23 cellular contexts compared by ENCODE assay signal in the genomic region with DNA sequence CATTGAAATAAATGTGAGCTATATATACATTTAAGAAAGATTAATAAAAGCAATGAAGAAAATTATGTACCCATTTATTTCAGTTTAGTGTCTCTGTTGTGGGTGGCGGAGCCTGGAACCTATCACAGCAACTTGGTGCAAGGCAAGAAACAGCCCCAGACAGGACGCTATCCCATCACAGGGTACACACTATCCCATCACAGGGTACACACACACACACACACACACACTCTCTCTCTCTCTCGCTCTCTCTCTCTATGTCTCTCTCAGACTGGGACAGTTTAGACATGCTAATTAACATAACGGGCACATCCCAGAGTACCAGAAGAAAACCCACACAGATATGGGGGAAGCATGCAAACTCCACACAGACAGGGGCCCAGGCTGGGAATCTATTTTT.
"Had no signal": no experiment of that assay in that cellular context is flagged by ENCODE, and none has a peak within 500 bp of the region (broad histone marks: within the 10 kb centered on the region; RNA-seq: fewer than 3 reads in every experiment).

No MANE protein-coding gene starts in this region.

- H3K4me3 Mint-ChIP-seq: activated naive CD8-positive, alpha-beta T cell treated with anti-CD3 and anti-CD28 coated beads, Interleukin-2, amount 10 ng/mL, durations not matched to agents 7 days and 5 days; immature natural killer cell; naive thymus-derived CD4-positive, alpha-beta T cell; stimulated activated naive CD8-positive, alpha-beta T cell treated with anti-CD3 and anti-CD28 coated beads, Interleukin-15, amount 100 ng/mL, for 72 hours; T-helper 2 cell treated with Interferon-gamma antibody and Interleukin-4, amounts not matched to agents 5 μg/mL and 100 μg/mL, for 36 hours had no signal

- H3K27me3 Mint-ChIP-seq: stimulated activated naive CD8-positive, alpha-beta T cell treated with anti-CD3 and anti-CD28 coated beads, Interleukin-15, amount 100 ng/mL, for 72 hours had no signal

- H2AFZ ChIP-seq: hepatocyte had no signal

- H3K9me3 Mint-ChIP-seq: immature natural killer cell; stimulated activated naive CD8-positive, alpha-beta T cell treated with anti-CD3 and anti-CD28 coated beads, Interleukin-15, amount 100 ng/mL, for 72 hours had no signal

- H3K27me3 ChIP-seq: esophagus muscularis mucosa, hepatocyte, left lung, tibial nerve, vagina had no signal

- H3K9me3 ChIP-seq: esophagus muscularis mucosa, left lung, prostate gland, tibial nerve, vagina had no signal

- H3K4me3 ChIP-seq: coronary artery, esophagus muscularis mucosa, hepatocyte, left lung, lung, prostate gland, tibial nerve, vagina had no signal

- ATAC-seq: left lung; naive thymus-derived CD4-positive, alpha-beta T cell; right cardiac atrium; stimulated activated naive CD8-positive, alpha-beta T cell treated with anti-CD3 and anti-CD28 coated beads, Interleukin-15, amount 100 ng/mL, for 72 hours had no signal

- H3K27ac Mint-ChIP-seq: activated naive CD8-positive, alpha-beta T cell treated with anti-CD3 and anti-CD28 coated beads, Interleukin-2, amount 10 ng/mL, durations not matched to agents 7 days and 5 days; immature natural killer cell; stimulated activated naive CD8-positive, alpha-beta T cell treated with anti-CD3 and anti-CD28 coated beads, Interleukin-15, amount 100 ng/mL, for 72 hours; T-helper 2 cell treated with Interferon-gamma antibody and Interleukin-4, amounts not matched to agents 5 μg/mL and 100 μg/mL, for 36 hours had no signal

- H3K36me3 ChIP-seq: esophagus muscularis mucosa, left lung, prostate gland, tibial nerve, vagina, WERI-Rb-1 had no signal

- H3K4me2 ChIP-seq: hepatocyte had no signal

- H3K79me2 ChIP-seq: hepatocyte had no signal

- DNase-seq: activated CD4-positive, CD25-positive, alpha-beta regulatory T cell treated with anti-CD3 and anti-CD28 coated beads, Interleukin-2, amount 50 U/mL, for 72 hours; activated naive CD4-positive, alpha-beta T cell treated with Interleukin-2 at 50 U/mL for 16 hours; activated naive CD8-positive, alpha-beta T cell treated with anti-CD3 and anti-CD28 coated beads, Interleukin-2, amount 10 ng/mL, durations not matched to agents 7 days and 5 days; amygdala; cerebellar nuclear complex; glutamatergic neuron; immature natural killer cell; kidney glomerular epithelial cell; left lung; naive thymus-derived CD4-positive, alpha-beta T cell; right cardiac atrium; stimulated activated CD4-positive, alpha-beta T cell treated with anti-CD3 and anti-CD28 coated beads, Interleukin-12 subunit alpha, Interleukin-12 subunit beta, amount 100 ng/mL, for 4 hours; stimulated activated CD4-positive, alpha-beta T cell treated with anti-CD3 and anti-CD28 coated beads, Interleukin-4, amount 100 ng/mL, for 4 hours; stimulated activated naive CD8-positive, alpha-beta T cell treated with anti-CD3 and anti-CD28 coated beads, Interleukin-15, amount 100 ng/mL, for 72 hours; WERI-Rb-1 had no signal

- H3K4me1 ChIP-seq: esophagus muscularis mucosa, prostate gland, tibial nerve, vagina had no signal

- H3K27ac ChIP-seq: coronary artery, esophagus muscularis mucosa, hepatocyte, left lung, prostate gland, tibial nerve, vagina, WERI-Rb-1 had no signal
